In the genomic region with DNA sequence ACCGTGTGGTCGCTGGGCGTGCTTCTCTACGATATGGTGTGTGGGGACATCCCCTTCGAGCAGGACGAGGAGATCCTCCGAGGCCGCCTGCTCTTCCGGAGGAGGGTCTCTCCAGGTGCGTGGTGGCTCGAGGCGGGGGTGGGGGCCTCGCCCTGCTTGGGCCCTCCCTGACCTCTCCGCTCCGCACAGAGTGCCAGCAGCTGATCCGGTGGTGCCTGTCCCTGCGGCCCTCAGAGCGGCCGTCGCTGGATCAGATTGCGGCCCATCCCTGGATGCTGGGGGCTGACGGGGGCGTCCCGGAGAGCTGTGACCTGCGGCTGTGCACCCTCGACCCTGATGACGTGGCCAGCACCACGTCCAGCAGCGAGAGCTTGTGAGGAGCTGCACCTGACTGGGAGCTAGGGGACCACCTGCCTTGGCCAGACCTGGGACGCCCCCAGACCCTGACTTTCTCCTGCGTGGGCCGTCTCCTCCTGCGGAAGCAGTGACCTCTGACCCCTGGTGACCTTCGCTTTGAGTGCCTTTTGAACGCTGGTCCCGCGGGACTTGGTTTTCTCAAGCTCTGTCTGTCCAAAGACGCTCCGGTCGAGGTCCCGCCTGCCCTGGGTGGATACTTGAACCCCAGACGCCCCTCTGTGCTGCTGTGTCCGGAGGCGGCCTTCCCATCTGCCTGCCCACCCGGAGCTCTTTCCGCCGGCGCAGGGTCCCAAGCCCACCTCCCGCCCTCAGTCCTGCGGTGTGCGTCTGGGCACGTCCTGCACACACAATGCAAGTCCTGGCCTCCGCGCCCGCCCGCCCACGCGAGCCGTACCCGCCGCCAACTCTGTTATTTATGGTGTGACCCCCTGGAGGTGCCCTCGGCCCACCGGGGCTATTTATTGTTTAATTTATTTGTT, we compare ENCODE assay signal across 8 cellular contexts. TPM values are rescaled to one million over a fixed set of nuclear protein-coding genes. Genes with fewer than 3 reads are reported as not detected.
A peak's percentile ranks its signal among the peaks of the same experiment; 100 is the strongest.
DNase-seq lines count a peak whose midpoint lies in the region; ATAC-seq and TF ChIP-seq lines count a peak whose summit lies in the region.

No MANE protein-coding gene starts in this region.

- H3K9me3 Mint-ChIP-seq in MCF 10A (ENCODE audit: unreplicated experiment), result no peaks in the 10 kb centered on the region

- CTCF ChIA-PET in MCF 10A (lab: Yijun Ruan, JAX), result interaction anchor here (0.9 to 1.9 kb wide), 3 partner anchors 32 to 67 kb away, joined by 6 to 12 read pairs (median 6); no protein-coding TSS in a partner anchor

- TF ChIP-seq RAD21 in liver (IDR thresholded peaks at IDR 0.05), result no peak

- peak overlapping the region; percentile 95 to 99 for H3K27ac ChIP-seq in liver (ENCODE audit: low read depth in 1 of 2, low read length in 2 of 2)
- peak overlapping the region; percentile 86 to 95 for H3K27ac ChIP-seq in testis

- H3K27ac Mint-ChIP-seq in MCF 10A (ENCODE audit: low read depth, unreplicated experiment), result peak overlapping the region; percentile 27

- peak; percentile 15 for DNase-seq in activated naive CD4-positive, alpha-beta T cell treated with Interleukin-2 at 50 U/mL for 16 hours
- no peak for DNase-seq in activated naive CD4-positive, alpha-beta T cell (lab: John Stamatoyannopoulos, UW)
- DNase-seq in MCF 10A (ENCODE audit: unreplicated experiment) (no peak), testis (no peak), GM19238 (ENCODE audit: insufficient read length, low spot score) (no peak)

- TF ChIP-seq POLR2A in testis (IDR thresholded peaks at IDR 0.05), result no peak

- H3K9ac ChIP-seq in liver (ENCODE audit: low read depth in 1 of 2, low read length in 2 of 2), result peak overlapping the region; percentile 71

- 21% methylated on average over 63 of the region's 63 CpGs for WGBS in liver
- WGBS in testis, 2 donors, result 54 to 67% methylated on average over 32 to 62 of the region's 63 CpGs

- BruUV-seq in MCF 10A (replicated peaks; lab: Mats Ljungman, UMichigan), result no TSS peak

- H3K4me3 ChIP-seq in liver (ENCODE audit: low read depth in 1 of 3, low read length in 3 of 3) (peak overlapping the region; percentile 71 to 95 (median 72)), testis (peak overlapping the region; percentile 78 to 89)

- H3K27me3 ChIP-seq in liver (ENCODE audit: control insufficient read depth in 4 of 4, insufficient read depth in 4 of 4, low read length in 3 of 4) (no peaks in the 10 kb centered on the region), testis (no peaks in the 10 kb centered on the region)

- no peak for TF ChIP-seq CTCF in MCF 10A (IDR thresholded peaks at IDR 0.05; ENCODE audit: unreplicated experiment)
- no peak for TF ChIP-seq CTCF in liver (IDR thresholded peaks at IDR 0.05; ENCODE audit: low read depth, low read length, missing input control)
- no peak for TF ChIP-seq CTCF in testis (IDR thresholded peaks at IDR 0.05)

- intact Hi-C loops in MCF 10A (cut with micrococcal nuclease), result loop anchor here (1.0 kb wide), 1 partner anchor 32 kb away; no protein-coding TSS in a partner anchor
- intact Hi-C loops in testis (cut with DNase I; ENCODE audit: low total_unique reads), result no loop called here

- H3K36me3 ChIP-seq in liver (ENCODE audit: control insufficient read depth in 4 of 4, insufficient read depth in 3 of 4, low read depth in 1 of 4, low read length in 3 of 4) (peaks cover 0 to 13% (median 3%) of the 10 kb centered on the region in 4 donors), testis (ENCODE audit: low read depth, missing control alignments) (no peaks in the 10 kb centered on the region)

- POLR2A ChIA-PET in MCF 10A (lab: Yijun Ruan, JAX), result interaction anchor here (0.9 to 6.1 kb wide), 8 partner anchors 8 to 69 kb away, joined by 3 to 73 read pairs (median 19); no protein-coding TSS in a partner anchor

- peaks cover 28 to 70% (median 52%) of the 10 kb centered on the region in 4 donors for H3K4me1 ChIP-seq in liver (ENCODE audit: control insufficient read depth in 4 of 4, insufficient read depth in 4 of 4, low read length in 3 of 4)
- H3K4me1 ChIP-seq in testis, result peaks cover 52% of the 10 kb centered on the region

- H3K9me3 ChIP-seq in liver (ENCODE audit: control insufficient read depth in 4 of 4, low read length in 3 of 4) (no peaks in the 10 kb centered on the region), testis (no peaks in the 10 kb centered on the region)

- H3K36me3 Mint-ChIP-seq in MCF 10A (ENCODE audit: insufficient read depth, unreplicated experiment), result peaks cover 55% of the 10 kb centered on the region

- ATAC-seq in HG03097 (IDR thresholded peaks at IDR 0.05; ENCODE audit: low FRiP score, unreplicated experiment), result no peak
- ATAC-seq in GM21723 (IDR thresholded peaks at IDR 0.05; ENCODE audit: unreplicated experiment), result no peak

- H3K27me3 Mint-ChIP-seq in MCF 10A (ENCODE audit: insufficient read depth, unreplicated experiment), result no peaks in the 10 kb centered on the region

- H3K4me1 Mint-ChIP-seq in MCF 10A (ENCODE audit: insufficient read depth, unreplicated experiment), result peaks cover 8% of the 10 kb centered on the region

- H3K4me3 Mint-ChIP-seq in MCF 10A (ENCODE audit: unreplicated experiment), result peak overlapping the region; percentile 90

TF ChIP-seq in liver, 16 proteins besides CTCF, POLR2A, EP300 and RAD21 (continues in another document):
- TF ChIP-seq FOXA1 (IDR thresholded peaks at IDR 0.05), result no peak
- no peak for TF ChIP-seq EGR1 (IDR thresholded peaks at IDR 0.05; ENCODE audit: low read depth in 2 of 2)
- no peak for TF ChIP-seq JUND (IDR thresholded peaks at IDR 0.05)
- TF ChIP-seq SP1 (IDR thresholded peaks at IDR 0.05), result no peak
- TF ChIP-seq HNF4A (conservative IDR thresholded peaks at IDR 0.05), result peak in 1 of 2 donors; percentile 5
- no peak for TF ChIP-seq TAF1 (conservative IDR thresholded peaks at IDR 0.05)
- no peak for TF ChIP-seq MAX (IDR thresholded peaks at IDR 0.05)
- no peak for TF ChIP-seq YY1 (IDR thresholded peaks at IDR 0.05)
- TF ChIP-seq, protein P1, sequence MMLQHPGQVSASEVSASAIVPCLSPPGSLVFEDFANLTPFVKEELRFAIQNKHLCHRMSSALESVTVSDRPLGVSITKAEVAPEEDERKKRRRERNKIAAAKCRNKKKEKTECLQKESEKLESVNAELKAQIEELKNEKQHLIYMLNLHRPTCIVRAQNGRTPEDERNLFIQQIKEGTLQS (IDR thresholded peaks at IDR 0.05), result no peak
- TF ChIP-seq ZBTB33 (IDR thresholded peaks at IDR 0.05), result no peak
- peak; percentile 85 for TF ChIP-seq NR2F2 (IDR thresholded peaks at IDR 0.05)

RNA-seq across cellular contexts. Expression of gene PIM3, which starts 2.4 kb away (rescaled TPM):
- 56.3 and 73.5 TPM in 2 replicates for total RNA-seq in MCF 10A (2022)
- 10 to 100 TPM; 14.5 to 33.8 TPM for total RNA-seq in liver
- 10 to 100 TPM; 22.3 to 44.0 TPM for polyA plus RNA-seq in liver
- total RNA-seq in testis, result 10 to 100 TPM; 68.2 to 89.9 TPM
- polyA plus RNA-seq in testis (ENCODE audit: insufficient read depth, low read depth, low replicate concordance), result 50.8 TPM

RNA-seq across cellular contexts. Expression of gene CRELD2, which starts 44.6 kb away (rescaled TPM):
- total RNA-seq in MCF 10A (2022), result 70.7 and 107 TPM in 2 replicates
- 10 to 100 TPM; 17.2 to 98.1 TPM for total RNA-seq in liver
- polyA plus RNA-seq in liver, result 10 to 100 TPM; 34.2 to 80.0 TPM
- total RNA-seq in testis, result 10 to 100 TPM; 57.9 to 64.2 TPM
- polyA plus RNA-seq in testis (ENCODE audit: insufficient read depth, low read depth, low replicate concordance), result 58.3 TPM

RNA-seq across cellular contexts. Expression of gene ALG12, which starts 44.8 kb away (rescaled TPM):
- total RNA-seq in MCF 10A (2022) (16.6 and 18.2 TPM in 2 replicates), liver (10 to 100 TPM; 10.4 to 20.2 TPM), testis (10 to 100 TPM; 11.9 to 18.3 TPM)
- polyA plus RNA-seq in liver (10 to 100 TPM; 12.5 to 15.6 TPM), testis (ENCODE audit: insufficient read depth, low read depth, low replicate concordance) (10.6 TPM)

RNA-seq across cellular contexts. Expression of gene IL17REL, which starts 49.6 kb away (rescaled TPM):
- total RNA-seq in MCF 10A (2022) (not detected in 2 replicates), liver (under 1 TPM in 1 of 2 donors, not detected in 1; under 0.01 TPM), testis (under 1 TPM; 0.25 to 0.55 TPM)
- polyA plus RNA-seq in liver (not detected), testis (ENCODE audit: insufficient read depth, low read depth, low replicate concordance) (0.30 TPM)
